ENCODE assay signal across 22 cellular contexts in genomic region chr16:76518791-76519190, GRCh38.
DNase-seq lines count a peak whose midpoint lies in the region; ATAC-seq and TF ChIP-seq lines count a peak whose summit lies in the region.
"Had no signal": no experiment of that assay in that cellular context is flagged by ENCODE, and none has a peak within 500 bp of the region (broad histone marks: within the 10 kb centered on the region; RNA-seq: fewer than 3 reads in every experiment).

No MANE protein-coding gene starts in this region.

- H3K4me3 ChIP-seq in GM23338 (no peak overlapping the region), Karpas-422 (ENCODE audit: low read length) (no peak overlapping the region), iPS-18a (ENCODE audit: low read length) (peak overlapping the region; percentile 15), neural progenitor cell (no peak overlapping the region)
- H3K4me3 ChIP-seq: BLaER1 treated with 17β-estradiol and CSF1 and Interleukin-3, amounts not matched to agents 10 nM and 100 nM; MG63; PC-9 had no signal

- H3K27me3 ChIP-seq in GM23338 (ENCODE audit: insufficient read depth) (no peaks in the 10 kb centered on the region), Karpas-422 (ENCODE audit: low read length) (no peaks in the 10 kb centered on the region), iPS-18a (ENCODE audit: control insufficient read depth, insufficient read depth, low read length) (no peaks in the 10 kb centered on the region), neural progenitor cell (no peaks in the 10 kb centered on the region)
- H3K27me3 ChIP-seq: BLaER1 treated with 17β-estradiol and CSF1 and Interleukin-3, amounts not matched to agents 10 nM and 100 nM; MG63 had no signal

- no peaks in the 10 kb centered on the region for H3K27me3 Mint-ChIP-seq in GM23338 (ENCODE audit: insufficient read depth, low read depth, poor library complexity)
- no peaks in the 10 kb centered on the region for H3K27me3 Mint-ChIP-seq in neural progenitor cell (ENCODE audit: insufficient read depth, low read depth)

- H3K9me2 ChIP-seq in GM23338 (ENCODE audit: insufficient read depth) (no peaks in the 10 kb centered on the region), Karpas-422 (replicated peaks; ENCODE audit: insufficient read depth, low read length) (no peaks in the 10 kb centered on the region)

- H2AFZ ChIP-seq in GM23338 (no peak overlapping the region), Karpas-422 (ENCODE audit: low read length) (no peak overlapping the region), neural progenitor cell (replicated peaks) (no peak overlapping the region)
- H2AFZ ChIP-seq: PC-9 had no signal

- H3K36me3 ChIP-seq in GM23338 (ENCODE audit: insufficient read depth) (no peaks in the 10 kb centered on the region), Karpas-422 (ENCODE audit: insufficient read depth, low read length) (no peaks in the 10 kb centered on the region), iPS-18a (ENCODE audit: control insufficient read depth, low read depth, low read length) (no peaks in the 10 kb centered on the region), neural progenitor cell (no peaks in the 10 kb centered on the region)
- H3K36me3 ChIP-seq: BLaER1 treated with 17β-estradiol and CSF1 and Interleukin-3, amounts not matched to agents 10 nM and 100 nM; MG63 had no signal

- H3K79me2 ChIP-seq in GM23338 (replicated peaks; ENCODE audit: insufficient read depth) (no peaks in the 10 kb centered on the region), Karpas-422 (ENCODE audit: low read length) (no peaks in the 10 kb centered on the region), neural progenitor cell (ENCODE audit: low read depth) (no peaks in the 10 kb centered on the region)

- H3K4me2 ChIP-seq in GM23338 (peak overlapping the region; percentile 46), Karpas-422 (ENCODE audit: low read depth, low read length, poor library complexity, severe bottlenecking) (no peak overlapping the region), neural progenitor cell (no peak overlapping the region)
- H3K4me2 ChIP-seq: BLaER1 treated with 17β-estradiol and CSF1 and Interleukin-3, amounts not matched to agents 10 nM and 100 nM; PC-9 had no signal

- ATAC-seq in GM23338 = peak; percentile 67
- no peak for ATAC-seq in SK-N-SH treated with all-trans-retinoic acid at 6 μM for 48 hours
- ATAC-seq: CD8-positive, alpha-beta T cell had no signal

- peaks cover 19% of the 10 kb centered on the region for H3K4me1 Mint-ChIP-seq in GM23338
- peaks cover 24% of the 10 kb centered on the region for H3K4me1 Mint-ChIP-seq in neural progenitor cell

- H4K20me1 ChIP-seq in GM23338 (replicated peaks; ENCODE audit: insufficient read depth) (no peaks in the 10 kb centered on the region), Karpas-422 (ENCODE audit: insufficient read depth, low read depth, low read length) (no peaks in the 10 kb centered on the region), neural progenitor cell (ENCODE audit: low read depth) (no peaks in the 10 kb centered on the region)
- H4K20me1 ChIP-seq: BLaER1 treated with 17β-estradiol and CSF1 and Interleukin-3, amounts not matched to agents 10 nM and 100 nM had no signal

- H3K36me3 Mint-ChIP-seq in GM23338 (ENCODE audit: low read depth) = 0 out of 3 replicates have a peak, but pooled peaks cover 6% of the 10 kb centered on the region
- no peaks in the 10 kb centered on the region for H3K36me3 Mint-ChIP-seq in neural progenitor cell
- H3K36me3 Mint-ChIP-seq: CD8-positive, alpha-beta T cell had no signal

- H3K9me3 Mint-ChIP-seq in GM23338 (peaks cover 68% of the 10 kb centered on the region), neural progenitor cell (no peaks in the 10 kb centered on the region)
- H3K9me3 Mint-ChIP-seq: CD8-positive, alpha-beta T cell had no signal

- TF ChIP-seq CTCF in GM23338 (conservative IDR thresholded peaks at IDR 0.05; ENCODE audit: low read depth in 2 of 2) (no peak), neural progenitor cell (IDR thresholded peaks at IDR 0.05) (no peak), GM10266 (IDR thresholded peaks at IDR 0.05; ENCODE audit: control insufficient read depth, insufficient read depth, low read depth, missing control alignments) (no peak)

- H3K27ac ChIP-seq in GM23338 (ENCODE audit: low read depth) = peak overlapping the region; percentile 28
- H3K27ac ChIP-seq in Karpas-422 (ENCODE audit: low read length) = no peak overlapping the region
- no peak overlapping the region for H3K27ac ChIP-seq in iPS-18a (ENCODE audit: low read length)
- no peak overlapping the region for H3K27ac ChIP-seq in neural progenitor cell
- no peak overlapping the region for H3K27ac ChIP-seq in caudate nucleus (ENCODE audit: low read depth, low read length)
- H3K27ac ChIP-seq: BLaER1 treated with 17β-estradiol and CSF1 and Interleukin-3, amounts not matched to agents 10 nM and 100 nM; HL-60; PC-9; RWPE1 had no signal

- H3K9ac ChIP-seq in Karpas-422 (ENCODE audit: low read length) = no peak overlapping the region
- H3K9ac ChIP-seq in iPS-18a (ENCODE audit: low read length) = no peak overlapping the region
- H3K9ac ChIP-seq in neural progenitor cell = no peak overlapping the region
- H3K9ac ChIP-seq: BLaER1 treated with 17β-estradiol and CSF1 and Interleukin-3, amounts not matched to agents 10 nM and 100 nM had no signal

- DNase-seq in GM23338 (ENCODE audit: low spot score) (peak; percentile 51), Karpas-422 (peak; percentile 11), neural progenitor cell (ENCODE audit: low spot score) (peak; percentile 49), GM10266 (ENCODE audit: extremely low spot score) (no peak), caudate nucleus (lab: John Stamatoyannopoulos, UW) (no peak)
- DNase-seq: Calu3; CD8-positive, alpha-beta T cell; IMR-90; MG63; NCI-H1048; NCI-H1436; NCI-H2029 treated with DMSO at 0.1 percent for 48 hours; NCI-H2171 treated with DMSO at 0.1 percent for 48 hours; NCI-H446; NCI-H774; PC-9; SIG-M5 had no signal

- no peaks in the 10 kb centered on the region for H3K9me3 ChIP-seq in Karpas-422 (ENCODE audit: low read length)
- no peaks in the 10 kb centered on the region for H3K9me3 ChIP-seq in iPS-18a (ENCODE audit: control insufficient read depth, low read depth, low read length)
- H3K9me3 ChIP-seq in neural progenitor cell (ENCODE audit: low read depth) = no peaks in the 10 kb centered on the region
- H3K9me3 ChIP-seq: BLaER1 treated with 17β-estradiol and CSF1 and Interleukin-3, amounts not matched to agents 10 nM and 100 nM; MG63 had no signal

- H3K27ac Mint-ChIP-seq in GM23338 (no peak overlapping the region), neural progenitor cell (no peak overlapping the region)
- H3K27ac Mint-ChIP-seq: CD8-positive, alpha-beta T cell had no signal

- H3K4me3 Mint-ChIP-seq in GM23338 (no peak overlapping the region), neural progenitor cell (no peak overlapping the region)
- H3K4me3 Mint-ChIP-seq: CD8-positive, alpha-beta T cell had no signal

- H3F3A ChIP-seq in GM23338 (replicated peaks; ENCODE audit: low read depth) (no peaks in the 10 kb centered on the region), neural progenitor cell (ENCODE audit: low read depth) (no peaks in the 10 kb centered on the region)

- peaks cover 18% of the 10 kb centered on the region for H3K4me1 ChIP-seq in GM23338 (ENCODE audit: insufficient read depth)
- peaks cover 15% of the 10 kb centered on the region for H3K4me1 ChIP-seq in Karpas-422 (ENCODE audit: low read length)
- H3K4me1 ChIP-seq in iPS-18a (ENCODE audit: control insufficient read depth, low read depth, low read length) = peaks cover 17% of the 10 kb centered on the region
- H3K4me1 ChIP-seq in neural progenitor cell = peaks cover 8% of the 10 kb centered on the region
- H3K4me1 ChIP-seq: BLaER1 treated with 17β-estradiol and CSF1 and Interleukin-3, amounts not matched to agents 10 nM and 100 nM had no signal

TF ChIP-seq in SK-N-SH treated with all-trans-retinoic acid at 6 μM for 48 hours, 23 proteins besides CTCF, POLR2A, EP300 and RAD21:
- TF ChIP-seq PPARA (CRISPR knock-in tag; IDR thresholded peaks at IDR 0.05; ENCODE audit: borderline replicate concordance) (no peak), TOX (CRISPR knock-in tag; IDR thresholded peaks at IDR 0.05; ENCODE audit: borderline replicate concordance) (no peak), ZNF70 (CRISPR knock-in tag; IDR thresholded peaks at IDR 0.05) (no peak), ZC3H10 (CRISPR knock-in tag; IDR thresholded peaks at IDR 0.05) (no peak), ZNF565 (CRISPR knock-in tag; conservative IDR thresholded peaks at IDR 0.05; ENCODE audit: low read depth) (no peak), CSDC2 (CRISPR knock-in tag; IDR thresholded peaks at IDR 0.05) (no peak)

Comparison
In these comparisons a context has a peak if more than half of its experiments do, and no peak if none do; other contexts are left out.
1. DNase-seq: peak in GM23338 (single experiment), Karpas-422 (single experiment) and neural progenitor cell (single experiment); none in GM10266 (single experiment) and caudate nucleus (0 of 61).